In genomic region chr6:90646936-90647335, GRCh38 we compare ENCODE assay signal across 16 cellular contexts.
"Had no signal": no experiment of that assay in that cellular context is flagged by ENCODE, and none has a peak within 500 bp of the region (broad histone marks: within the 10 kb centered on the region; RNA-seq: fewer than 3 reads in every experiment).

No MANE protein-coding gene starts in this region.

- H3K36me3 Mint-ChIP-seq: activated CD8-positive, alpha-beta memory T cell treated with anti-CD3 and anti-CD28 coated beads, Interleukin-2, amount 10 ng/mL, durations not matched to agents 7 days and 5 days; activated naive CD4-positive, alpha-beta T cell treated with anti-CD3 and anti-CD28 coated beads, Interleukin-2, amount 10 ng/mL, durations not matched to agents 7 days and 5 days; stimulated activated naive B cell treated with anti-CD40 and anti-IgM and Interleukin-4, amounts not matched to agents 10 μg/mL and 1 μg/mL and 100 μg/mL, for 72 hours; T-cell; WTC11 had no signal

- H3K9me3 Mint-ChIP-seq: activated CD4-positive, alpha-beta memory T cell treated with anti-CD3 and anti-CD28 coated beads, Interleukin-2, amount 10 ng/mL, durations not matched to agents 7 days and 5 days; activated naive CD4-positive, alpha-beta T cell treated with anti-CD3 and anti-CD28 coated beads, Interleukin-2, amount 10 ng/mL, durations not matched to agents 7 days and 5 days; activated naive CD8-positive, alpha-beta T cell treated with anti-CD3 and anti-CD28 coated beads, Interleukin-2, amount 50 U/mL, for 24 hours; central memory CD8-positive, alpha-beta T cell; stimulated activated naive B cell treated with anti-CD40 and anti-IgM and Interleukin-4, amounts not matched to agents 10 μg/mL and 1 μg/mL and 100 μg/mL, for 72 hours; T-cell had no signal

- H3K4me1 Mint-ChIP-seq: activated CD4-positive, alpha-beta memory T cell treated with anti-CD3 and anti-CD28 coated beads, Interleukin-2, amount 10 ng/mL, durations not matched to agents 7 days and 5 days; activated CD8-positive, alpha-beta memory T cell treated with anti-CD3 and anti-CD28 coated beads, Interleukin-2, amount 10 ng/mL, durations not matched to agents 7 days and 5 days; activated naive CD4-positive, alpha-beta T cell treated with anti-CD3 and anti-CD28 coated beads, Interleukin-2, amount 10 ng/mL, durations not matched to agents 7 days and 5 days; activated naive CD8-positive, alpha-beta T cell treated with anti-CD3 and anti-CD28 coated beads, Interleukin-2, amount 50 U/mL, for 24 hours; T-cell had no signal

- H3K27ac ChIP-seq: brain microvascular endothelial cell, colonic mucosa, hepatocyte, left lung, upper lobe of right lung had no signal

- ATAC-seq: activated CD8-positive, alpha-beta memory T cell treated with anti-CD3 and anti-CD28 coated beads, Interleukin-2, amount 10 ng/mL, durations not matched to agents 7 days and 5 days; activated naive CD8-positive, alpha-beta T cell treated with anti-CD3 and anti-CD28 coated beads, Interleukin-2, amount 50 U/mL, for 24 hours; left lung; stimulated activated naive B cell treated with anti-CD40 and anti-IgM and Interleukin-4, amounts not matched to agents 10 μg/mL and 1 μg/mL and 100 μg/mL, for 72 hours; T-cell; upper lobe of right lung; WTC11 had no signal

- H3K27me3 ChIP-seq: brain microvascular endothelial cell, colonic mucosa, hepatocyte, left lung, upper lobe of right lung had no signal

- H3K36me3 ChIP-seq: brain microvascular endothelial cell, colonic mucosa, left lung, upper lobe of right lung had no signal

- H3K4me1 ChIP-seq: colonic mucosa, left lung, upper lobe of right lung had no signal

- H3K4me3 ChIP-seq: colonic mucosa, hepatocyte, left lung, upper lobe of right lung had no signal

- H3K27ac Mint-ChIP-seq: activated CD4-positive, alpha-beta memory T cell treated with anti-CD3 and anti-CD28 coated beads, Interleukin-2, amount 10 ng/mL, durations not matched to agents 7 days and 5 days; activated CD8-positive, alpha-beta memory T cell treated with anti-CD3 and anti-CD28 coated beads, Interleukin-2, amount 10 ng/mL, durations not matched to agents 7 days and 5 days; activated naive CD4-positive, alpha-beta T cell treated with anti-CD3 and anti-CD28 coated beads, Interleukin-2, amount 10 ng/mL, durations not matched to agents 7 days and 5 days; activated naive CD8-positive, alpha-beta T cell treated with anti-CD3 and anti-CD28 coated beads, Interleukin-2, amount 50 U/mL, for 24 hours; progenitor cell of endocrine pancreas; stimulated activated naive B cell treated with anti-CD40 and anti-IgM and Interleukin-4, amounts not matched to agents 10 μg/mL and 1 μg/mL and 100 μg/mL, for 72 hours; T-cell; WTC11 had no signal

- H3K9me3 ChIP-seq: colonic mucosa, left lung, upper lobe of right lung had no signal

- H3K27me3 Mint-ChIP-seq: activated naive CD4-positive, alpha-beta T cell treated with anti-CD3 and anti-CD28 coated beads, Interleukin-2, amount 10 ng/mL, durations not matched to agents 7 days and 5 days had no signal

- DNase-seq: activated CD4-positive, alpha-beta memory T cell treated with anti-CD3 and anti-CD28 coated beads, Interleukin-2, amount 10 ng/mL, durations not matched to agents 7 days and 5 days; activated CD4-positive, alpha-beta T cell treated with anti-CD3 and anti-CD28 coated beads for 48 hours; activated CD8-positive, alpha-beta memory T cell treated with anti-CD3 and anti-CD28 coated beads, Interleukin-2, amount 10 ng/mL, durations not matched to agents 7 days and 5 days; activated naive CD4-positive, alpha-beta T cell treated with anti-CD3 and anti-CD28 coated beads, Interleukin-2, amount 10 ng/mL, durations not matched to agents 7 days and 5 days; activated naive CD8-positive, alpha-beta T cell treated with anti-CD3 and anti-CD28 coated beads, Interleukin-2, amount 50 U/mL, for 24 hours; aorta; brain microvascular endothelial cell; colonic mucosa; left lung; stimulated activated naive B cell treated with anti-CD40 and anti-IgM and Interleukin-4, amounts not matched to agents 10 μg/mL and 1 μg/mL and 100 μg/mL, for 72 hours; T-cell; upper lobe of right lung had no signal

- H3K4me3 Mint-ChIP-seq: activated CD4-positive, alpha-beta memory T cell treated with anti-CD3 and anti-CD28 coated beads, Interleukin-2, amount 10 ng/mL, durations not matched to agents 7 days and 5 days; activated CD8-positive, alpha-beta memory T cell treated with anti-CD3 and anti-CD28 coated beads, Interleukin-2, amount 10 ng/mL, durations not matched to agents 7 days and 5 days; activated naive CD4-positive, alpha-beta T cell treated with anti-CD3 and anti-CD28 coated beads, Interleukin-2, amount 10 ng/mL, durations not matched to agents 7 days and 5 days; activated naive CD8-positive, alpha-beta T cell treated with anti-CD3 and anti-CD28 coated beads, Interleukin-2, amount 50 U/mL, for 24 hours; central memory CD8-positive, alpha-beta T cell; stimulated activated naive B cell treated with anti-CD40 and anti-IgM and Interleukin-4, amounts not matched to agents 10 μg/mL and 1 μg/mL and 100 μg/mL, for 72 hours; T-cell; WTC11 had no signal
